8 cellular contexts compared by ENCODE assay signal in the genomic region with DNA sequence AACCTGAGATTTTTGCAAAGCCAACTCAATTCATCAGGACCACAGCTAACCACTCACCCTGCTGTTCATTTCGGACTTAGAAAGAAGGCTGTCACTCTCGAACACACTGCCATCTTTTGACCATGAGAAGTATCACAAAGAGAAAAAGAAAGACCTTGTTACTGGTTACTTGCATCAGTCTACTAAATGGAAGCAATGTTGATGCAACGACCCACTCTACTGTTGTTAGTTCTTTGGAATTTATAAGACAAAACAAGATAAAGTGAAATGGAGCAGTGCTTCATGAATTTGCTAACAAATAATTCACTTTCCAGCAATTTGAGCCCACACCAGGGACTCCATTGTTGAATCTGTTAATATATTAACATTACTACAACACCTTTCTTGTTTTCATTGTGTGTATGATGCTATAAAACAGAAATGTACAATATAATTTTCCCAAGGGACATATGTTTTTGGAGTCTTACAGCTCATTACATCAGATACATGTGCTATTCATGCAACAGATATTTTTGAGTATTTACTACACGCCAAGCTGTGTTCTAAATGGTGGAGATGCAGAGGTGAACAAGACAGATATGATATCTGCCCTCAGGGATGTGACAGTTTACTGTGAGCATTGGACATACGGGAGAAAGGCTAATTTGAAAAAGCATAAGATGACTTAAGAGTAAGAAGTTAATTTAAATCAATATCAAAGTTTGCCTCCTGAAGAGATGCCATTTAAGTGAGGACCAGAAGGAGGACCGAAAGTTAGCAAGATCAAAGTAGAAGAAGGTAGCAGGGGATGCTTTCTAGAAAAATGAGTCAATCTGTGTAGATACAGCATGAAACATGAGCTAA.
DNase-seq lines count a peak whose midpoint lies in the region; ATAC-seq, FAIRE-seq and TF ChIP-seq lines count a peak whose summit lies in the region.

No MANE protein-coding gene starts in this region.

- no peak for TF ChIP-seq EP300 in transverse colon (IDR thresholded peaks at IDR 0.05; ENCODE audit: low read depth)

- H3K79me2 ChIP-seq in keratinocyte (ENCODE audit: control insufficient read depth, insufficient read depth, low read length): no peaks in the 10 kb centered on the region

- H3K27ac ChIP-seq in keratinocyte (ENCODE audit: control insufficient read depth, insufficient read depth, low read length): peak overlapping the region; percentile 72
- no peak overlapping the region for H3K27ac ChIP-seq in transverse colon

- in situ Hi-C loops in transverse colon (cut with MboI; ENCODE audit: low pct_ligation_motif_present in 1 of 4, low pct_unique_long_range_greater_than_20kb in 1 of 4, low sequenced_read_pairs in 3 of 4): loop anchor here in 1 of 4 donors (10.0 kb wide), 1 partner anchor 157 kb away; no protein-coding TSS in a partner anchor

- no peak overlapping the region for H2AFZ ChIP-seq in keratinocyte (ENCODE audit: control insufficient read depth, low read length)

- WGBS in transverse colon (ENCODE audit: low coverage in 1 of 2), 2 donors: 46 to 57% methylated on average over 5 to 6 of the region's 6 CpGs

- H3K4me1 ChIP-seq in keratinocyte (ENCODE audit: control insufficient read depth, extremely low read depth, insufficient read depth, low read length): peaks cover 6% of the 10 kb centered on the region
- H3K4me1 ChIP-seq in transverse colon: peaks cover 0 to 38% (median 0%) of the 10 kb centered on the region in 4 donors

- H3K36me3 ChIP-seq in keratinocyte (ENCODE audit: control insufficient read depth in 2 of 2, extremely low read depth in 1 of 2, insufficient read depth in 2 of 2, low read length in 2 of 2) (no peaks in the 10 kb centered on the region), transverse colon (no peaks in the 10 kb centered on the region)

- H3K9me3 ChIP-seq in keratinocyte (ENCODE audit: control insufficient read depth, low read depth, low read length): no peaks in the 10 kb centered on the region
- H3K9me3 ChIP-seq in transverse colon: no peaks in the 10 kb centered on the region

- dilution Hi-C loops in keratinocyte (cut with MboI; ENCODE audit: extremely low pct_ligation_motif_present, low sequenced_read_pairs): no loop called here

- peak overlapping the region; percentile 38 for H3K4me2 ChIP-seq in keratinocyte (ENCODE audit: control insufficient read depth, extremely low read depth, insufficient read depth, low read depth, low read length)

- H3K27me3 ChIP-seq in keratinocyte (ENCODE audit: control insufficient read depth, extremely low read depth, insufficient read depth, low read length): no peaks in the 10 kb centered on the region
- H3K27me3 ChIP-seq in transverse colon: no peaks in the 10 kb centered on the region

- ATAC-seq in GM18867 (IDR thresholded peaks at IDR 0.05; ENCODE audit: unreplicated experiment) (peak; percentile 95), HG03095 (IDR thresholded peaks at IDR 0.05; ENCODE audit: unreplicated experiment) (peak; percentile 72)

- no peaks in the 10 kb centered on the region for H3K9me1 ChIP-seq in keratinocyte (ENCODE audit: control insufficient read depth, extremely low read depth, insufficient read depth, low read length)

- no peak for TF ChIP-seq POLR2A in transverse colon (IDR thresholded peaks at IDR 0.05)

- intact Hi-C loops in transverse colon (cut with DNase I; ENCODE audit: low total_unique reads): no loop called here

- no peak overlapping the region for H3K9ac ChIP-seq in keratinocyte (ENCODE audit: control insufficient read depth, extremely low read depth, insufficient read depth, low read length)

- FAIRE-seq in keratinocyte (lab: Jason Lieb, UNC): peak; percentile 98

- H4K20me1 ChIP-seq in keratinocyte (ENCODE audit: control insufficient read depth, extremely low read depth, insufficient read depth, low read length): no peaks in the 10 kb centered on the region

- H3K4me3 ChIP-seq in keratinocyte (ENCODE audit: control insufficient read depth in 2 of 3, extremely low read depth in 1 of 3, insufficient read depth in 2 of 3, low read depth in 1 of 3, low read length in 3 of 3) (no peak overlapping the region), transverse colon (no peak overlapping the region)

- TF ChIP-seq CTCF in keratinocyte (optimal IDR thresholded peaks at IDR 0.05 in 1 of 3, IDR thresholded peaks at IDR 0.05 in 1 of 3, conservative IDR thresholded peaks at IDR 0.05 in 1 of 3; ENCODE audit: extremely low read depth in 1 of 3, insufficient read depth in 2 of 3, low read length in 3 of 3) (peak; percentile 61 to 83 (median 77)), transverse colon (IDR thresholded peaks at IDR 0.05) (peak; percentile 24 to 69 (median 45))

- peak; percentile 58 for DNase-seq in COLO829 (ENCODE audit: low spot score)
- DNase-seq in NCI-H526 treated with DMSO at 0.1 percent for 48 hours (lab: John Stamatoyannopoulos, UW): peak; percentile 2
- peak; percentile 44 for DNase-seq in brain pericyte (ENCODE audit: low read depth, low spot score)
- no peak for DNase-seq in keratinocyte (ENCODE audit: low read depth, low spot score)
- no peak for DNase-seq in transverse colon
- DNase-seq in cortex of kidney (lab: John Stamatoyannopoulos, UW): no peak

Comparison
In these comparisons a context has a peak if more than half of its experiments do, and no peak if none do; other contexts are left out.
1. DNase-seq: peak in COLO829 (single experiment), NCI-H526 treated with DMSO at 0.1 percent for 48 hours (single experiment) and brain pericyte (single experiment); none in keratinocyte (single experiment), transverse colon (single experiment) and cortex of kidney (single experiment).